Comparison of ENCODE assay signal across 11 cellular contexts in the genomic region with DNA sequence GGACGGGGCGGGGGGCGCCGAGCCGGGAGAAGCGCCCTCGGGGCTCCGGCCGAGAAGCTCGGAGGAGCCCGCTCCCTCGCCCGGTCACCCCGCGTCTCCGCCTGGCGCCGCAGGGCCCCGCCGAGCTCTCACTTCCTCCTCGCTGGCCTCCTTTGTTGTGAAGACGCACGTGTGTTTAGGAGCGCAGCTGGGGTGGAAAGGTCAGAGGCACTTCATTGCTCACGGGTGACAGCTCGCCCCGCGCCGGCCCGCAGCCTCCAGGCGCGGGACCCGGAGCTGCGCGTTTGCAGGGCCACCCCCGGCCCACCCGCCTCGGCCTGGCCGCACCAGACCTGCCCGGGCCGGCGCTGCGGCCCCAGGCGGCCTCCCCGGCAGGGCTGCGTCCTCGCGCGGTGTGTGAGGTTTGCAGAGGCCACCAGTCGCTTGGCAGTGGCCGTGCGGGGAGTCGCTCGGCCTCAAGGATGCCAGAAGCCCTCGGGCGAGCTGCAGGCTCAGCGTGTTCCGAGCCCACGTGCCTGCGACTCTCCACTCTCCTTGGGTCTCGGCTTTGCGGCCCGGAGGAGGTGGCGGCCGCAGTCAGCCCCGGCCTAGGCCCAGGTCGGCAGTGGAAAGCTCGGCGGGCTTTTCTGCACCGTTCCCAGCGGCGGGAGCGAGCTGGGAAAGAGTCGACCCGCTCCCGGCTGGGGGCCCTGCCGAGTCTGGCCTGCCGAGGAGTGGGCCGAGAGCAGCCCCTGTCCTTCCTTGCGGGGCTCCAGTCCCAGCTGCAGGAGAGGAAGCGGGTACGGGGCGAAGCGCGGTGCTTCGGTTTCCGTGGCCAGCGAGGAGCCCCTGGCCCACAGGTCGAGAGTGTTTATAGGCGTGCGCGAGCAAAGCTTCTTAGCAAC. TPM values are rescaled to one million over a fixed set of nuclear protein-coding genes. Genes with fewer than 3 reads are reported as not detected.
DNase-seq lines count a peak whose midpoint lies in the region; ATAC-seq, FAIRE-seq and TF ChIP-seq lines count a peak whose summit lies in the region.
"Had no signal": no experiment of that assay in that cellular context is flagged by ENCODE, and none has a peak within 500 bp of the region (broad histone marks: within the 10 kb centered on the region; RNA-seq: fewer than 3 reads in every experiment).

No MANE protein-coding gene starts in this region.

- no peaks in the 10 kb centered on the region for H3K9me1 ChIP-seq in endothelial cell of umbilical vein (replicated peaks; ENCODE audit: control insufficient read depth, extremely low read depth, insufficient read depth, low read length)

- peaks cover 62% of the 10 kb centered on the region for H3K79me2 ChIP-seq in endothelial cell of umbilical vein (ENCODE audit: control insufficient read depth, insufficient read depth, low read length)

- BruUV-seq in endothelial cell of umbilical vein (replicated peaks; lab: Mats Ljungman, UMichigan): no TSS peak

- peaks cover 97% of the 10 kb centered on the region for H3K27me3 ChIP-seq in left ventricle myocardium inferior (ENCODE audit: low read depth)
- H3K27me3 ChIP-seq in endothelial cell of umbilical vein (ENCODE audit: control insufficient read depth in 2 of 2, insufficient read depth in 2 of 2, low read length in 2 of 2): no peaks in the 10 kb centered on the region

- no peak for TF ChIP-seq POLR2A in endothelial cell of umbilical vein (IDR thresholded peaks at IDR 0.05; ENCODE audit: low read depth, low read length)

- ATAC-seq in left ventricle myocardium superior (no peak), naive B cell (ENCODE audit: low read depth in 2 of 2) (peak; percentile 69 to 76), HG03135 (IDR thresholded peaks at IDR 0.05; ENCODE audit: unreplicated experiment) (no peak), GM21381 (IDR thresholded peaks at IDR 0.05; ENCODE audit: unreplicated experiment) (no peak)

- CTCF ChIA-PET in endothelial cell of umbilical vein (lab: Charles Lee): interaction anchor here (0.8 to 2.7 kb wide), 8 partner anchors 11 to 1019 kb away, joined by 3 to 25 read pairs (median 10); no protein-coding TSS in a partner anchor

- H2AFZ ChIP-seq in endothelial cell of umbilical vein (ENCODE audit: low read depth, low read length): no peak overlapping the region

- peak overlapping the region; percentile 91 for H3K27ac ChIP-seq in left ventricle myocardium inferior (replicated peaks)
- peak overlapping the region; percentile 81 for H3K27ac ChIP-seq in endothelial cell of umbilical vein (ENCODE audit: insufficient read depth, low read depth, low read length)
- H3K27ac ChIP-seq in urinary bladder (ENCODE audit: low read depth): no peak overlapping the region

- peak overlapping the region in 3 of 8 donors; percentile 31 to 51 (median 42) for H3K4me3 Mint-ChIP-seq in naive B cell

- TF ChIP-seq CTCF in left ventricle myocardium inferior (IDR thresholded peaks at IDR 0.05; ENCODE audit: borderline replicate concordance): no peak
- no peak for TF ChIP-seq CTCF in endothelial cell of umbilical vein (IDR thresholded peaks at IDR 0.05; ENCODE audit: extremely low read depth in 1 of 2, insufficient read depth in 1 of 2, low read depth in 1 of 2, low read length in 2 of 2)

- peaks cover 0 to 8% of the 10 kb centered on the region in 2 donors for H3K36me3 Mint-ChIP-seq in naive B cell
- H3K36me3 Mint-ChIP-seq: CD4-positive, CD25-positive, alpha-beta regulatory T cell had no signal

- 34% methylated on average over 92 of the region's 92 CpGs for WGBS in urinary bladder

- H3K4me1 Mint-ChIP-seq in naive B cell: peaks cover 13 to 18% (median 16%) of the 10 kb centered on the region in 3 donors

- DNase-seq in left ventricle myocardium inferior (no peak), left ventricle myocardium superior (no peak), endothelial cell of umbilical vein (ENCODE audit: low read depth, low spot score) (peak; percentile 65), naive B cell (peak; percentile 50), HCEC 1CT (no peak)
- DNase-seq: CD4-positive, CD25-positive, alpha-beta regulatory T cell had no signal

- peaks cover 4% of the 10 kb centered on the region for H4K20me1 ChIP-seq in endothelial cell of umbilical vein (replicated peaks; ENCODE audit: control insufficient read depth, extremely low read depth, insufficient read depth, low read length)

- H3K4me3 ChIP-seq in left ventricle myocardium inferior: peak overlapping the region; percentile 77
- H3K4me3 ChIP-seq in endothelial cell of umbilical vein (replicated peaks in 1 of 3; ENCODE audit: insufficient read depth in 1 of 3, low read depth in 1 of 3, low read length in 3 of 3): peak overlapping the region in 2 of 3 experiments; percentile 18 to 87
- peak overlapping the region; percentile 29 for H3K4me3 ChIP-seq in urinary bladder (ENCODE audit: low read depth, low read length)

- H3K4me2 ChIP-seq in endothelial cell of umbilical vein (ENCODE audit: insufficient read depth, low read length): peak overlapping the region; percentile 33

- POLR2A ChIA-PET in endothelial cell of umbilical vein (lab: Charles Lee): interaction anchor here (0.9 kb wide), 1 partner anchor 10 kb away, joined by 4 read pairs; no protein-coding TSS in a partner anchor

- dilution Hi-C loops in endothelial cell of umbilical vein (cut with MboI; ENCODE audit: extremely low pct_ligation_motif_present, low sequenced_read_pairs): loop anchor here (25.0 kb wide), 1 partner anchor 497 kb away; no protein-coding TSS in a partner anchor

- no peak for FAIRE-seq in endothelial cell of umbilical vein (lab: Jason Lieb, UNC)
- FAIRE-seq: TTC549 had no signal

- peaks cover 48% of the 10 kb centered on the region for H3K4me1 ChIP-seq in left ventricle myocardium inferior
- peaks cover 38% of the 10 kb centered on the region for H3K4me1 ChIP-seq in endothelial cell of umbilical vein (ENCODE audit: control insufficient read depth, extremely low read depth, insufficient read depth, low read length)
- H3K4me1 ChIP-seq in urinary bladder (ENCODE audit: insufficient read depth): peaks cover 5% of the 10 kb centered on the region

- H3K9me3 Mint-ChIP-seq in naive B cell: peaks cover 0 to 16% (median 2%) of the 10 kb centered on the region in 7 donors
- H3K9me3 Mint-ChIP-seq: activated T-helper 2 cell treated with anti-CD3 and anti-CD28 coated beads, Interferon-gamma antibody, Interleukin-2, Interleukin-4, amounts not matched to agents 10 μg/mL and 5 μg/mL and 100 μg/mL, durations not matched to agents 14 hours and 24 hours and 36 hours had no signal

- H3K27ac Mint-ChIP-seq in naive B cell: peak overlapping the region in 2 of 6 donors; percentile 32 to 36
- H3K27ac Mint-ChIP-seq: activated T-helper 2 cell treated with anti-CD3 and anti-CD28 coated beads, Interferon-gamma antibody, Interleukin-2, Interleukin-4, amounts not matched to agents 10 μg/mL and 5 μg/mL and 100 μg/mL, durations not matched to agents 14 hours and 24 hours and 36 hours; CD4-positive, CD25-positive, alpha-beta regulatory T cell had no signal

- H3K36me3 ChIP-seq in left ventricle myocardium inferior: no peaks in the 10 kb centered on the region
- H3K36me3 ChIP-seq in endothelial cell of umbilical vein (ENCODE audit: control insufficient read depth in 2 of 2, extremely low read depth in 1 of 2, insufficient read depth in 2 of 2, low read length in 2 of 2): no peaks in the 10 kb centered on the region
- H3K36me3 ChIP-seq in urinary bladder (ENCODE audit: insufficient read depth): no peaks in the 10 kb centered on the region

- H3K9ac ChIP-seq in endothelial cell of umbilical vein (replicated peaks; ENCODE audit: extremely low read depth, insufficient read depth, low read length): peak overlapping the region; percentile 89

- intact Hi-C loops in left ventricle myocardium inferior (cut with micrococcal nuclease): no loop called here
- intact Hi-C loops in left ventricle myocardium superior (cut with micrococcal nuclease): loop anchor here (5.0 kb wide), 1 partner anchor 487 kb away; no protein-coding TSS in a partner anchor
- intact Hi-C loops in endothelial cell of umbilical vein (cut with micrococcal nuclease): loop anchor here (2.0 to 10.0 kb wide), 7 partner anchors 202 to 1450 kb away; a partner anchor contains a TSS

- H3K9me3 ChIP-seq in left ventricle myocardium inferior (replicated peaks): no peaks in the 10 kb centered on the region
- H3K9me3 ChIP-seq in endothelial cell of umbilical vein (replicated peaks; ENCODE audit: control insufficient read depth, insufficient read depth, low read length): no peaks in the 10 kb centered on the region

- peaks cover 39 to 60% (median 59%) of the 10 kb centered on the region in 3 donors for H3K27me3 Mint-ChIP-seq in naive B cell

TF ChIP-seq in endothelial cell of umbilical vein, 7 proteins besides CTCF, POLR2A, EP300 and RAD21:
- TF ChIP-seq, protein P1, sequence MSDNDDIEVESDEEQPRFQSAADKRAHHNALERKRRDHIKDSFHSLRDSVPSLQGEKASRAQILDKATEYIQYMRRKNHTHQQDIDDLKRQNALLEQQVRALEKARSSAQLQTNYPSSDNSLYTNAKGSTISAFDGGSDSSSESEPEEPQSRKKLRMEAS (IDR thresholded peaks at IDR 0.05; ENCODE audit: insufficient read depth, insufficient read length): peak; percentile 83
- TF ChIP-seq JUN (IDR thresholded peaks at IDR 0.05; ENCODE audit: borderline replicate concordance, insufficient read depth, insufficient read length, low read depth): no peak

RNA-seq across cellular contexts. Expression of a gene that starts 5.3 kb away (rescaled TPM):
- total RNA-seq in left ventricle myocardium inferior (7.1 TPM), left ventricle myocardium superior (2.7 TPM), endothelial cell of umbilical vein (15.9 and 16.4 TPM in 2 replicates), urinary bladder (7.3 TPM)
- polyA plus RNA-seq in endothelial cell of umbilical vein (6.4 and 7.2 TPM in 2 replicates), naive B cell (ENCODE audit: low read depth in 6 of 6) (under 1 TPM in 1 of 6 donors, not detected in 5; 0.17 TPM), urinary bladder (4.2 TPM)
- polyA plus RNA-seq in endothelial cell of umbilical vein (2011; cell fraction: cytosol; rRNA removed): 4.8 and 4.9 TPM in 2 replicates
- polyA plus RNA-seq in endothelial cell of umbilical vein (2011; cell fraction: nucleus; rRNA removed): 7.4 and 11.8 TPM in 2 replicates
- polyA plus RNA-seq in endothelial cell of umbilical vein (2012): 3.0 and 4.0 TPM in 2 replicates
- 5.5 and 6.8 TPM in 2 replicates for polyA minus RNA-seq in endothelial cell of umbilical vein
- polyA minus RNA-seq in endothelial cell of umbilical vein (2011; cell fraction: cytosol; rRNA and poly(A)+ RNA removed): 23.5 TPM
- polyA minus RNA-seq in endothelial cell of umbilical vein (2011; cell fraction: nucleus; rRNA and poly(A)+ RNA removed): 8.4 and 8.6 TPM in 2 replicates
- total RNA-seq: CD4-positive, CD25-positive, alpha-beta regulatory T cell had no signal
- polyA plus RNA-seq: CD4-positive, CD25-positive, alpha-beta regulatory T cell had no signal

Comparison
In these comparisons a context has a peak if more than half of its experiments do, and no peak if none do; other contexts are left out.
1. DNase-seq: peak in endothelial cell of umbilical vein (single experiment) and naive B cell (single experiment); none in left ventricle myocardium inferior (single experiment), left ventricle myocardium superior (single experiment) and HCEC 1CT (single experiment).
2. ATAC-seq: peak in naive B cell (2 of 2); none in left ventricle myocardium superior (single experiment), HG03135 (single experiment) and GM21381 (single experiment).
3. Peak in every context shown above with its lines, with median percentiles within 50 percentile points of each other: H3K4me3 ChIP-seq.